1 cellular context compared by ENCODE assay signal in the genomic region with DNA sequence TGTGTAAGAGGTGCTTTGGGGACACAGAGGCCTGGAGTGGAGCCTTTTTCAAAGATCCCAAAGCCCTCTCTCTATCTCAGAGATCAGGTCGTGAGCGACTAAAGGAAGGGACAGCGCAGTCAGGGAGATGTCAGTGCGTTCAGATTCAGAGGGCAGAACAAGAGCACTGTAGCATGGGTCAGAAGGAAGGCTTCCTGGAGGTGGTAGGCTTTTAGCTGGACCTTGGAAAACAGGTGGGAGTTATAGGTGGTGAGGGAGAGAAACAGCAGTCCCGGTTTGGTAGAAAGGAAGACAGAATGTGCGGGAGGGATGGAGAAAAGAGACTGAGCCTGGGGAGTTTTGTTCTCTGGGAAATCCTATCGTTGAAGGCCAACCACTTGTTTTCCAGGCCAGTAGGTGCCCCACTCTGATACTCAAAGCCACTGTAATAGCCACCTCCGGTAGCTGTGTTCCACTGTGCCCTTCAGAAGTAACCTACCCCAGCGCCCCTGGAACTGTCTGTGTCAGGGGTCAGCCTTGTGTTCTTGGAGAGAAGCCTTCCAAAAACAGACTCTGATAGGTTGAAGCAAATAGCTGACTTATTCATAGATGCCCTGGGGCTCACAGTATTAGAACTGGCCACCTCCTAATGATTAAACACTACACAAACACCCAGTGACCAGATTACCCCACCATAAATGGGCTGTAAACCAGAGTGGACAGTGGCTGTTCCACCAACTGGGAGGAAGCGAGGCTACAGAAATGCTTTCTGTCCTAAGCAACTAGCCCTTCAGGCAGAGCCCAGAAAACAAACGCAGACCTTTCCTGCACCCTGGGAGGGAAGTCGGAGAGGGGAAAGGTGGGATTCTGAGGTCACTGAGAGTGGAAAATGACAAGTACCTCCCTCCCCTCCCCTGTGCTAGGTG.
TF ChIP-seq lines count a peak whose summit lies in the region.

No MANE protein-coding gene starts in this region.

TF ChIP-seq in HepG2, 621 proteins besides CTCF, POLR2A, EP300 and RAD21 (continued from another document):
- TF ChIP-seq, protein P1, sequence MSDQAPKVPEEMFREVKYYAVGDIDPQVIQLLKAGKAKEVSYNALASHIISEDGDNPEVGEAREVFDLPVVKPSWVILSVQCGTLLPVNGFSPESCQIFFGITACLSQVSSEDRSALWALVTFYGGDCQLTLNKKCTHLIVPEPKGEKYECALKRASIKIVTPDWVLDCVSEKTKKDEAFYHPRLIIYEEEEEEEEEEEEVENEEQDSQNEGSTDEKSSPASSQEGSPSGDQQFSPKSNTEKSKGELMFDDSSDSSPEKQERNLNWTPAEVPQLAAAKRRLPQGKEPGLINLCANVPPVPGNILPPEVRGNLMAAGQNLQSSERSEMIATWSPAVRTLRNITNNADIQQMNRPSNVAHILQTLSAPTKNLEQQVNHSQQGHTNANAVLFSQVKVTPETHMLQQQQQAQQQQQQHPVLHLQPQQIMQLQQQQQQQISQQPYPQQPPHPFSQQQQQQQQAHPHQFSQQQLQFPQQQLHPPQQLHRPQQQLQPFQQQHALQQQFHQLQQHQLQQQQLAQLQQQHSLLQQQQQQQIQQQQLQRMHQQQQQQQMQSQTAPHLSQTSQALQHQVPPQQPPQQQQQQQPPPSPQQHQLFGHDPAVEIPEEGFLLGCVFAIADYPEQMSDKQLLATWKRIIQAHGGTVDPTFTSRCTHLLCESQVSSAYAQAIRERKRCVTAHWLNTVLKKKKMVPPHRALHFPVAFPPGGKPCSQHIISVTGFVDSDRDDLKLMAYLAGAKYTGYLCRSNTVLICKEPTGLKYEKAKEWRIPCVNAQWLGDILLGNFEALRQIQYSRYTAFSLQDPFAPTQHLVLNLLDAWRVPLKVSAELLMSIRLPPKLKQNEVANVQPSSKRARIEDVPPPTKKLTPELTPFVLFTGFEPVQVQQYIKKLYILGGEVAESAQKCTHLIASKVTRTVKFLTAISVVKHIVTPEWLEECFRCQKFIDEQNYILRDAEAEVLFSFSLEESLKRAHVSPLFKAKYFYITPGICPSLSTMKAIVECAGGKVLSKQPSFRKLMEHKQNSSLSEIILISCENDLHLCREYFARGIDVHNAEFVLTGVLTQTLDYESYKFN (CRISPR knock-in tag; conservative IDR thresholded peaks at IDR 0.05) = peak; percentile 87
- TF ChIP-seq ZNF644 (CRISPR knock-in tag; IDR thresholded peaks at IDR 0.05; ENCODE audit: low read depth) = 0 out of 2 replicates have a peak, but pooled peaks have one; percentile 29
- TF ChIP-seq, protein P2, sequence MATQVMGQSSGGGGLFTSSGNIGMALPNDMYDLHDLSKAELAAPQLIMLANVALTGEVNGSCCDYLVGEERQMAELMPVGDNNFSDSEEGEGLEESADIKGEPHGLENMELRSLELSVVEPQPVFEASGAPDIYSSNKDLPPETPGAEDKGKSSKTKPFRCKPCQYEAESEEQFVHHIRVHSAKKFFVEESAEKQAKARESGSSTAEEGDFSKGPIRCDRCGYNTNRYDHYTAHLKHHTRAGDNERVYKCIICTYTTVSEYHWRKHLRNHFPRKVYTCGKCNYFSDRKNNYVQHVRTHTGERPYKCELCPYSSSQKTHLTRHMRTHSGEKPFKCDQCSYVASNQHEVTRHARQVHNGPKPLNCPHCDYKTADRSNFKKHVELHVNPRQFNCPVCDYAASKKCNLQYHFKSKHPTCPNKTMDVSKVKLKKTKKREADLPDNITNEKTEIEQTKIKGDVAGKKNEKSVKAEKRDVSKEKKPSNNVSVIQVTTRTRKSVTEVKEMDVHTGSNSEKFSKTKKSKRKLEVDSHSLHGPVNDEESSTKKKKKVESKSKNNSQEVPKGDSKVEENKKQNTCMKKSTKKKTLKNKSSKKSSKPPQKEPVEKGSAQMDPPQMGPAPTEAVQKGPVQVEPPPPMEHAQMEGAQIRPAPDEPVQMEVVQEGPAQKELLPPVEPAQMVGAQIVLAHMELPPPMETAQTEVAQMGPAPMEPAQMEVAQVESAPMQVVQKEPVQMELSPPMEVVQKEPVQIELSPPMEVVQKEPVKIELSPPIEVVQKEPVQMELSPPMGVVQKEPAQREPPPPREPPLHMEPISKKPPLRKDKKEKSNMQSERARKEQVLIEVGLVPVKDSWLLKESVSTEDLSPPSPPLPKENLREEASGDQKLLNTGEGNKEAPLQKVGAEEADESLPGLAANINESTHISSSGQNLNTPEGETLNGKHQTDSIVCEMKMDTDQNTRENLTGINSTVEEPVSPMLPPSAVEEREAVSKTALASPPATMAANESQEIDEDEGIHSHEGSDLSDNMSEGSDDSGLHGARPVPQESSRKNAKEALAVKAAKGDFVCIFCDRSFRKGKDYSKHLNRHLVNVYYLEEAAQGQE (IDR thresholded peaks at IDR 0.05; ENCODE audit: borderline replicate concordance in 1 of 2, low read depth in 1 of 2, low read length in 2 of 2) = peak in 1 of 2 experiments; percentile 58; a peak in 1 of 4 replicates
- TF ChIP-seq, protein P3, sequence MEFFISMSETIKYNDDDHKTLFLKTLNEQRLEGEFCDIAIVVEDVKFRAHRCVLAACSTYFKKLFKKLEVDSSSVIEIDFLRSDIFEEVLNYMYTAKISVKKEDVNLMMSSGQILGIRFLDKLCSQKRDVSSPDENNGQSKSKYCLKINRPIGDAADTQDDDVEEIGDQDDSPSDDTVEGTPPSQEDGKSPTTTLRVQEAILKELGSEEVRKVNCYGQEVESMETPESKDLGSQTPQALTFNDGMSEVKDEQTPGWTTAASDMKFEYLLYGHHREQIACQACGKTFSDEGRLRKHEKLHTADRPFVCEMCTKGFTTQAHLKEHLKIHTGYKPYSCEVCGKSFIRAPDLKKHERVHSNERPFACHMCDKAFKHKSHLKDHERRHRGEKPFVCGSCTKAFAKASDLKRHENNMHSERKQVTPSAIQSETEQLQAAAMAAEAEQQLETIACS (CRISPR knock-in tag; IDR thresholded peaks at IDR 0.05) = no peak
- TF ChIP-seq ZNF749 (CRISPR knock-in tag; IDR thresholded peaks at IDR 0.05; ENCODE audit: borderline replicate concordance) = no peak
- TF ChIP-seq SYNCRIP (IDR thresholded peaks at IDR 0.05; ENCODE audit: insufficient read depth, low read depth, low read length) = no peak
- peak; percentile 38 for TF ChIP-seq SKI (IDR thresholded peaks at IDR 0.05; ENCODE audit: partially characterized antibody)
- no peak for TF ChIP-seq PRPF4 (IDR thresholded peaks at IDR 0.05; ENCODE audit: low read depth, low read length, poor library complexity, severe bottlenecking)
